ENCODE assay signal across 17 cellular contexts in genomic region chr10:50620899-50621298, GRCh38. TPM values are rescaled to one million over a fixed set of nuclear protein-coding genes. Genes with fewer than 3 reads are reported as not detected.
A peak's percentile ranks its signal among the peaks of the same experiment; 100 is the strongest.
DNase-seq lines count a peak whose midpoint lies in the region; ATAC-seq and TF ChIP-seq lines count a peak whose summit lies in the region.
"Had no signal": no experiment of that assay in that cellular context is flagged by ENCODE, and none has a peak within 500 bp of the region (broad histone marks: within the 10 kb centered on the region; RNA-seq: fewer than 3 reads in every experiment).

No MANE protein-coding gene starts in this region.

- H3K79me2 ChIP-seq in hepatocyte = peaks cover 58% of the 10 kb centered on the region

- 50% methylated on average over 7 of the region's 7 CpGs for WGBS in hepatocyte (ENCODE audit: low lambda C conversion rate, missing lambda C conversion rate)

- no peak for DNase-seq in activated naive CD4-positive, alpha-beta T cell treated with anti-CD3 and anti-CD28 coated beads, Interleukin-2, amount 50 U/mL, for 16 hours
- DNase-seq in T-cell = no peak
- DNase-seq in hepatocyte (ENCODE audit: low spot score) = no peak
- DNase-seq in GM19240 (ENCODE audit: insufficient read length, low spot score) = no peak
- DNase-seq in COLO829 (ENCODE audit: low spot score) = no peak
- DNase-seq: activated CD4-positive, CD25-positive, alpha-beta regulatory T cell; Calu3; H7; left lung; NCI-H1694 treated with DMSO at 0.1 percent for 48 hours; NCI-H510A treated with DMSO at 0.1 percent for 48 hours; PC-3; stimulated activated CD4-positive, alpha-beta T cell treated with anti-CD3 and anti-CD28 coated beads, Interleukin-4, amount 100 ng/mL, for 4 hours had no signal

- H3K4me3 Mint-ChIP-seq in activated naive CD4-positive, alpha-beta T cell treated with anti-CD3 and anti-CD28 coated beads, Interleukin-2, amount 50 U/mL, for 24 hours = peak overlapping the region; percentile 98
- peak overlapping the region; percentile 92 to 99 (median 99) for H3K4me3 Mint-ChIP-seq in T-cell

- H3K9me2 ChIP-seq in hepatocyte (replicated peaks; ENCODE audit: insufficient read depth) = no peaks in the 10 kb centered on the region

- CTCF ChIA-PET in T-cell (lab: Charles Lee) = interaction anchor here (0.7 to 2.8 kb wide), 6 partner anchors 11 to 109 kb away, joined by 3 to 17 read pairs (median 4); no protein-coding TSS in a partner anchor

- peak overlapping the region; percentile 68 for H3K27ac Mint-ChIP-seq in activated naive CD4-positive, alpha-beta T cell treated with anti-CD3 and anti-CD28 coated beads, Interleukin-2, amount 50 U/mL, for 24 hours
- peak overlapping the region; percentile 95 to 98 for H3K27ac Mint-ChIP-seq in T-cell

- peaks cover 14% of the 10 kb centered on the region for H3K4me1 ChIP-seq in hepatocyte (ENCODE audit: insufficient read depth)
- H3K4me1 ChIP-seq in stomach smooth muscle (ENCODE audit: control insufficient read depth, insufficient read depth, low read length) = peaks cover 38% of the 10 kb centered on the region

- H3K27me3 ChIP-seq in hepatocyte (no peaks in the 10 kb centered on the region), stomach smooth muscle (ENCODE audit: control insufficient read depth in 1 of 2, insufficient read depth in 2 of 2, low read length in 2 of 2) (no peaks in the 10 kb centered on the region)
- H3K27me3 ChIP-seq: left lung had no signal

- POLR2A ChIA-PET in T-cell (lab: Charles Lee) = interaction anchor here (0.6 to 1.1 kb wide), 6 partner anchors 9 to 62 kb away, joined by 3 to 4 read pairs (median 3); no protein-coding TSS in a partner anchor

- H4K20me1 ChIP-seq in hepatocyte (ENCODE audit: insufficient read depth, poor library complexity, severe bottlenecking) = peaks cover 8% of the 10 kb centered on the region

- H3K36me3 ChIP-seq in hepatocyte (replicated peaks; ENCODE audit: insufficient read depth, low read depth) (no peaks in the 10 kb centered on the region), stomach smooth muscle (ENCODE audit: control insufficient read depth in 2 of 2, insufficient read depth in 2 of 2, low read length in 2 of 2) (no peaks in the 10 kb centered on the region)
- H3K36me3 ChIP-seq: left lung had no signal

- ATAC-seq in T-cell (replicated peaks in 1 of 4) (no peak), HG02981 (IDR thresholded peaks at IDR 0.05; ENCODE audit: unreplicated experiment) (no peak)
- ATAC-seq: left lung, PC-3, sciatic nerve had no signal

- no peak overlapping the region for H2AFZ ChIP-seq in hepatocyte

- H3K9me3 ChIP-seq in hepatocyte (ENCODE audit: low read depth) (no peaks in the 10 kb centered on the region), stomach smooth muscle (ENCODE audit: control insufficient read depth in 2 of 2, low read length in 2 of 2) (no peaks in the 10 kb centered on the region)
- H3K9me3 ChIP-seq: left lung had no signal

- H3K4me2 ChIP-seq in hepatocyte = peak overlapping the region; percentile 82

- no peaks in the 10 kb centered on the region for H3K9me3 Mint-ChIP-seq in activated naive CD4-positive, alpha-beta T cell treated with anti-CD3 and anti-CD28 coated beads, Interleukin-2, amount 50 U/mL, for 24 hours
- no peaks in the 10 kb centered on the region for H3K9me3 Mint-ChIP-seq in T-cell

- no peaks in the 10 kb centered on the region for H3K36me3 Mint-ChIP-seq in activated naive CD4-positive, alpha-beta T cell treated with anti-CD3 and anti-CD28 coated beads, Interleukin-2, amount 50 U/mL, for 24 hours
- H3K36me3 Mint-ChIP-seq in T-cell = no peaks in the 10 kb centered on the region

- H3K4me3 ChIP-seq in hepatocyte (no peak overlapping the region), stomach smooth muscle (ENCODE audit: low read length in 2 of 2) (no peak overlapping the region)

- H3K9ac ChIP-seq in stomach smooth muscle (ENCODE audit: low read length in 2 of 2) = no peak overlapping the region

- no peak for TF ChIP-seq CTCF in hepatocyte (IDR thresholded peaks at IDR 0.05; ENCODE audit: poor library complexity)

- peaks cover 65% of the 10 kb centered on the region for H3K4me1 Mint-ChIP-seq in activated naive CD4-positive, alpha-beta T cell treated with anti-CD3 and anti-CD28 coated beads, Interleukin-2, amount 50 U/mL, for 24 hours
- H3K4me1 Mint-ChIP-seq in T-cell = peaks cover 50 to 66% (median 57%) of the 10 kb centered on the region in 3 donors

- H3K27ac ChIP-seq in hepatocyte (peak overlapping the region; percentile 99), stomach smooth muscle (ENCODE audit: low read length) (peak overlapping the region; percentile 100)

- no peaks in the 10 kb centered on the region for H3K27me3 Mint-ChIP-seq in activated naive CD4-positive, alpha-beta T cell treated with anti-CD3 and anti-CD28 coated beads, Interleukin-2, amount 50 U/mL, for 24 hours
- no peaks in the 10 kb centered on the region for H3K27me3 Mint-ChIP-seq in T-cell

RNA-seq across cellular contexts. Expression of gene SGMS1, which starts 2.9 kb away (rescaled TPM):
- total RNA-seq in T-cell = 10 to 100 TPM; 28.4 to 39.7 (median 32.6) TPM
- 62.3 and 87.8 TPM in 2 replicates for total RNA-seq in hepatocyte
- 28.1 and 35.1 TPM in 2 replicates for polyA plus RNA-seq in hepatocyte
